1 cellular context compared by ENCODE assay signal in the genomic region with DNA sequence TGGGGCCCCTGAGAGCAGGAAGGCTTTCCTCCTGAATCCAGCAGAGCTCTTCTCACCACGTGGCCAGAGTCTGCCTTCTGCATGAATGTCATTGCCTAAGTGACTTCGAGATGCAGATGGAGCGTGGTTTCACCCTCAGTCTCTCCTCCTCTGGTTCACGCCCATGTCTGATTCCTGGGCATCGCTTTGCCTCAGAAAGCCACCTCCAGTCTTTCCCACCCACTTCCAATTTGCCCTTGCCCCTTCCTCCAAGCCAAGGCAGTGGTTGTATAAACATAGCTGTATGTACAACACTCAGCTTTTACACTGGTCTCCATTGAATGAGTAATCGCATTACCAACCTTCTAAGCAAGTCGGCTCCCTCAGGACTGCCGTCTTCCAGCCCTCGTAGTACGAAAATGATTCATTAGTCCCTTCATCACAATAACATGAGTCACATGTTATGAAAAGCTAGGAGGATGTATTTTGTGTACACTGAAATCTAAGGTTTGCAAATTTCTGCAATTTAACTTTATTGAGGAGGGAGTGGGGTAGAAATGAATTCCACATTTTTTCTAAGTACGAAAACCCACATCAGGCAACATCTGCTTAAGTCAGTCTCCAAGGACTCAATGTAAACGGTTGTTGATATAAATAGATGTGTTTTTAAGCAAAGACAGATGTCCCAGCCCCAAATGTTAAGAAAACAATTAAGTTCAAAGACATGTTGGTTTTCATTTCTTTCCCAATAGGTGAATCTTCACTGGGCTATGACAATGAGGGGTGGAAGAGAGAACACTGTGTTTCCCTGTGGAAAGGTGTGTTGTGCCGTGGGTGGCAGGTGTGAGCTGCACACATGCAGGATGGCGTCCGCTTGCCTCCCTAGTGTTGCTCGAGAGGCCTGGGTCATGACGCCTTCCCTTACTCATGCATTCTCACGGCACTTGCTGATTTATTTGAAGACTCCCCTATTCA.
A peak's percentile ranks its signal among the peaks of the same experiment; 100 is the strongest.
TF ChIP-seq lines count a peak whose summit lies in the region.

No MANE protein-coding gene starts in this region.

TF ChIP-seq in SK-N-SH, 30 proteins besides CTCF, POLR2A, EP300 and RAD21 (continued from another document):
- TF ChIP-seq TEAD4 (IDR thresholded peaks at IDR 0.05; ENCODE audit: borderline replicate concordance, insufficient read depth): 0 out of 2 replicates have a peak, but pooled peaks have one; percentile 43
- TF ChIP-seq YY1 (IDR thresholded peaks at IDR 0.05; ENCODE audit: low read depth): no peak
- TF ChIP-seq, protein P1, sequence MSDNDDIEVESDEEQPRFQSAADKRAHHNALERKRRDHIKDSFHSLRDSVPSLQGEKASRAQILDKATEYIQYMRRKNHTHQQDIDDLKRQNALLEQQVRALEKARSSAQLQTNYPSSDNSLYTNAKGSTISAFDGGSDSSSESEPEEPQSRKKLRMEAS (IDR thresholded peaks at IDR 0.05; ENCODE audit: low read depth): peak; percentile 67
- TF ChIP-seq POLR2AphosphoS5 (IDR thresholded peaks at IDR 0.05; ENCODE audit: low read depth, low read length): peak; percentile 49; the same call in 1 of the 2 replicates
- TF ChIP-seq FOXM1 (IDR thresholded peaks at IDR 0.05; ENCODE audit: low read depth): no peak
- TF ChIP-seq, protein P2, sequence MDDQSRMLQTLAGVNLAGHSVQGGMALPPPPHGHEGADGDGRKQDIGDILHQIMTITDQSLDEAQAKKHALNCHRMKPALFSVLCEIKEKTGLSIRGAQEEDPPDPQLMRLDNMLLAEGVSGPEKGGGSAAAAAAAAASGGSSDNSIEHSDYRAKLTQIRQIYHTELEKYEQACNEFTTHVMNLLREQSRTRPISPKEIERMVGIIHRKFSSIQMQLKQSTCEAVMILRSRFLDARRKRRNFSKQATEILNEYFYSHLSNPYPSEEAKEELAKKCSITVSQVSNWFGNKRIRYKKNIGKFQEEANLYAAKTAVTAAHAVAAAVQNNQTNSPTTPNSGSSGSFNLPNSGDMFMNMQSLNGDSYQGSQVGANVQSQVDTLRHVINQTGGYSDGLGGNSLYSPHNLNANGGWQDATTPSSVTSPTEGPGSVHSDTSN (IDR thresholded peaks at IDR 0.05): peak; percentile 76
- TF ChIP-seq GABPA (IDR thresholded peaks at IDR 0.05; ENCODE audit: low read depth): no peak
